Comparison of ENCODE assay signal across 9 cellular contexts in the genomic region with DNA sequence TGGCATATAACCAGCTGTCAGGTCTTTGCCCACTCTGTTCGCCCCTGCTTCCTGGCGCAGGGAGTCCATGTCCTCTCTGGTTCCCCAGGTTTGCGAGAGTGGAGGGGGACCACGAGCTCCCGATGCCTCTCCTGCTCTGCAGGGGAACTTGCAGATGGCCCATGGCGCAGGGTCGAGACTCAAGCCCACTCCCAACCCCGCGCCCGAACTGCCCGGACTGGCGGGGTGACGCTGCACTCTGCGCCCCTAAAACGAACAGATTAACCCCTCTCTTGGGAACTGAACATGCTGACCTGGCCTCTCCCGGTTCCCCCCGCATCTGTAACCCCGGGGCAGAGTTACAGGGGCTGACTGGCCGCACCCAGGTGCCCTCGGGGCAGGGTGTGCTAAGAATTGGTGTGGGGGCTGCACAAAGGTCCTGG. TPM values are rescaled to one million over a fixed set of nuclear protein-coding genes. Genes with fewer than 3 reads are reported as not detected.
DNase-seq lines count a peak whose midpoint lies in the region; ATAC-seq, FAIRE-seq and TF ChIP-seq lines count a peak whose summit lies in the region.
"Had no signal": no experiment of that assay in that cellular context is flagged by ENCODE, and none has a peak within 500 bp of the region (broad histone marks: within the 10 kb centered on the region; RNA-seq: fewer than 3 reads in every experiment).

No MANE protein-coding gene starts in this region.

- TF ChIP-seq EP300 in HepG2 (IDR thresholded peaks at IDR 0.05; ENCODE audit: low read depth in 2 of 2, low read length in 2 of 2): no peak
- TF ChIP-seq EP300 in HepG2 (CRISPR knock-in tag; IDR thresholded peaks at IDR 0.05; ENCODE audit: borderline replicate concordance): no peak
- TF ChIP-seq EP300 in tibial nerve (IDR thresholded peaks at IDR 0.05): no peak

- H3K4me3 ChIP-seq in HepG2 (replicated peaks in 1 of 3; ENCODE audit: insufficient read depth in 1 of 3, low read depth in 2 of 3, low read length in 3 of 3) (peak overlapping the region; percentile 85 to 97 (median 89)), tibial nerve (peak overlapping the region; percentile 58 to 98 (median 90))

- H4K20me1 ChIP-seq in HepG2 (ENCODE audit: insufficient read depth, low read length): no peaks in the 10 kb centered on the region

- H3K4me1 ChIP-seq in HepG2 (ENCODE audit: insufficient read depth, low read length) (peaks cover 59% of the 10 kb centered on the region), tibial nerve (peaks cover 0 to 40% (median 21%) of the 10 kb centered on the region in 4 donors)

- CTCF ChIA-PET in HepG2 (lab: Yijun Ruan, JAX; ENCODE audit: low intra/inter-chr PET ratio, low total read pairs): no interaction called here

- TF ChIP-seq RAD21 in HepG2 (CRISPR knock-in tag; IDR thresholded peaks at IDR 0.05): no peak

- H3K27me3 ChIP-seq in HepG2 (ENCODE audit: control insufficient read depth in 1 of 2, insufficient read depth in 2 of 2, low read length in 2 of 2) (no peaks in the 10 kb centered on the region; a peak in 1 of 5 replicates), tibial nerve (no peaks in the 10 kb centered on the region)

- no peak overlapping the region for H3K27ac ChIP-seq in HepG2 (ENCODE audit: extremely low read length, insufficient read depth, low read length)
- H3K27ac ChIP-seq in tibial nerve: peak overlapping the region in 3 of 4 donors; percentile 71 to 76 (median 72)

- H3K36me3 ChIP-seq in HepG2 (replicated peaks in 1 of 2; ENCODE audit: control insufficient read depth in 1 of 2, insufficient read depth in 2 of 2, low read length in 2 of 2): peaks cover 4 to 7% of the 10 kb centered on the region in 2 experiments; a peak in 4 of 5 replicates
- peaks cover 0 to 9% (median 0%) of the 10 kb centered on the region in 3 donors for H3K36me3 ChIP-seq in tibial nerve

- in situ Hi-C loops in HepG2 (cut with HindIII; ENCODE audit: extremely low pct_ligation_motif_present, low pct_unique_long_range_greater_than_20kb): no loop called here

- peaks cover 33% of the 10 kb centered on the region for H3K4me1 Mint-ChIP-seq in activated T-cell treated with anti-CD3 and anti-CD28 coated beads, Interleukin-2, amount 50 U/mL, for 72 hours (ENCODE audit: low read depth)
- H3K4me1 Mint-ChIP-seq in activated naive CD8-positive, alpha-beta T cell treated with anti-CD3 and anti-CD28 coated beads, Interleukin-2, amount 10 ng/mL, durations not matched to agents 7 days and 5 days: peaks cover 23% of the 10 kb centered on the region

- peak; percentile 1 to 2 for ATAC-seq in activated T-cell treated with anti-CD3 and anti-CD28 coated beads, Interleukin-2, amount 50 U/mL, for 72 hours (replicated peaks in 1 of 2)
- no peak for ATAC-seq in activated naive CD8-positive, alpha-beta T cell treated with anti-CD3 and anti-CD28 coated beads, Interleukin-2, amount 10 ng/mL, durations not matched to agents 7 days and 5 days (ENCODE audit: low read depth)
- ATAC-seq in HepG2 (peak; percentile 3; the same call in 2 of the 3 replicates), HG02571 (IDR thresholded peaks at IDR 0.05; ENCODE audit: unreplicated experiment) (no peak)

- peak overlapping the region; percentile 89 for H3K4me2 ChIP-seq in HepG2 (ENCODE audit: low read depth, low read length)

- H3K27me3 Mint-ChIP-seq in activated T-cell treated with anti-CD3 and anti-CD28 coated beads, Interleukin-2, amount 50 U/mL, for 72 hours (ENCODE audit: low read depth): no peaks in the 10 kb centered on the region
- H3K27me3 Mint-ChIP-seq in activated naive CD8-positive, alpha-beta T cell treated with anti-CD3 and anti-CD28 coated beads, Interleukin-2, amount 10 ng/mL, durations not matched to agents 7 days and 5 days: no peaks in the 10 kb centered on the region

- FAIRE-seq in HepG2 (lab: Jason Lieb, UNC): no peak
- FAIRE-seq: G401.6 had no signal

- 33% methylated on average over 8 of the region's 20 CpGs for WGBS in HepG2 (ENCODE audit: low lambda C conversion rate)
- WGBS in tibial nerve, 2 donors: 3 to 7% methylated on average over 20 of the region's 20 CpGs

- peaks cover 0 to 2% of the 10 kb centered on the region in 2 donors for H3K36me3 Mint-ChIP-seq in activated T-cell treated with anti-CD3 and anti-CD28 coated beads, Interleukin-2, amount 50 U/mL, for 72 hours (ENCODE audit: insufficient read depth in 2 of 2)
- no peaks in the 10 kb centered on the region for H3K36me3 Mint-ChIP-seq in activated naive CD8-positive, alpha-beta T cell treated with anti-CD3 and anti-CD28 coated beads, Interleukin-2, amount 10 ng/mL, durations not matched to agents 7 days and 5 days

- H3K9me3 Mint-ChIP-seq in activated T-cell treated with anti-CD3 and anti-CD28 coated beads, Interleukin-2, amount 50 U/mL, for 72 hours: no peaks in the 10 kb centered on the region
- no peaks in the 10 kb centered on the region for H3K9me3 Mint-ChIP-seq in activated naive CD8-positive, alpha-beta T cell treated with anti-CD3 and anti-CD28 coated beads, Interleukin-2, amount 10 ng/mL, durations not matched to agents 7 days and 5 days

- H2AFZ ChIP-seq in HepG2 (ENCODE audit: low read length): peak overlapping the region; percentile 46

- peak overlapping the region; percentile 99 for H3K4me3 Mint-ChIP-seq in activated T-cell treated with anti-CD3 and anti-CD28 coated beads, Interleukin-2, amount 50 U/mL, for 72 hours
- peak overlapping the region; percentile 91 for H3K4me3 Mint-ChIP-seq in activated naive CD8-positive, alpha-beta T cell treated with anti-CD3 and anti-CD28 coated beads, Interleukin-2, amount 10 ng/mL, durations not matched to agents 7 days and 5 days

- H3K79me2 ChIP-seq in HepG2 (ENCODE audit: insufficient read depth, low read length): no peaks in the 10 kb centered on the region

- H3K9me3 ChIP-seq in HepG2 (ENCODE audit: low read length) (no peaks in the 10 kb centered on the region), tibial nerve (no peaks in the 10 kb centered on the region)

- peak overlapping the region; percentile 72 for H3K9ac ChIP-seq in HepG2 (ENCODE audit: insufficient read depth, low read depth, low read length)

- no peak for DNase-seq in activated T-cell treated with anti-CD3 and anti-CD28 coated beads, Interleukin-2, amount 50 U/mL, for 72 hours
- DNase-seq in activated T-cell treated with anti-CD3 and anti-CD28 coated beads, Interleukin-2, amount 50 U/mL, for 1 hour: no peak
- no peak for DNase-seq in activated naive CD8-positive, alpha-beta T cell treated with anti-CD3 and anti-CD28 coated beads, Interleukin-2, amount 10 ng/mL, durations not matched to agents 7 days and 5 days
- no peak for DNase-seq in HepG2 (ENCODE audit: low spot score)
- no peak for DNase-seq in tibial nerve (ENCODE audit: low spot score in 2 of 2)
- no peak for DNase-seq in activated CD4-positive, CD25-positive, alpha-beta regulatory T cell (lab: John Stamatoyannopoulos, UW)
- DNase-seq in AG08396 (ENCODE audit: low spot score): no peak

- no peak for TF ChIP-seq POLR2A in HepG2 (IDR thresholded peaks at IDR 0.05; ENCODE audit: insufficient read depth in 1 of 2, low read depth in 2 of 2, low read length in 2 of 2)
- TF ChIP-seq POLR2A in tibial nerve (IDR thresholded peaks at IDR 0.05): no peak

- no TSS peak for BruUV-seq in HepG2 (replicated peaks; lab: Mats Ljungman, UMichigan)

- POLR2A ChIA-PET in activated naive CD8-positive, alpha-beta T cell treated with anti-CD3 and anti-CD28 coated beads, Interleukin-2, amount 10 ng/mL, durations not matched to agents 7 days and 5 days (lab: Charles Lee): interaction anchor here (0.6 to 3.2 kb wide), 11 partner anchors 8 to 1246 kb away, joined by 3 to 14 read pairs (median 3); a partner anchor contains a TSS
- POLR2A ChIA-PET in HepG2 (lab: Yijun Ruan, JAX): interaction anchor here (0.5 to 2.9 kb wide), 10 partner anchors 8 to 161 kb away, joined by 3 to 23 read pairs (median 6); a partner anchor contains a TSS

- intact Hi-C loops in HepG2 (cut with micrococcal nuclease; ENCODE audit: unreplicated experiment): no loop called here

- H3K27ac Mint-ChIP-seq in activated T-cell treated with anti-CD3 and anti-CD28 coated beads, Interleukin-2, amount 50 U/mL, for 72 hours: peak overlapping the region; percentile 77
- H3K27ac Mint-ChIP-seq in activated naive CD8-positive, alpha-beta T cell treated with anti-CD3 and anti-CD28 coated beads, Interleukin-2, amount 10 ng/mL, durations not matched to agents 7 days and 5 days: peak overlapping the region; percentile 82

- TF ChIP-seq CTCF in HepG2 (CRISPR knock-in tag; IDR thresholded peaks at IDR 0.05) (no peak), tibial nerve (IDR thresholded peaks at IDR 0.05) (no peak)

RNA-seq across cellular contexts. Expression of a gene that starts 0.7 kb away (rescaled TPM):
- 1 to 10 TPM; 6.1 to 7.6 TPM for total RNA-seq in activated T-cell treated with anti-CD3 and anti-CD28 coated beads, Interleukin-2, amount 50 U/mL, for 72 hours
- total RNA-seq in activated naive CD8-positive, alpha-beta T cell treated with anti-CD3 and anti-CD28 coated beads, Interleukin-2, amount 10 ng/mL, durations not matched to agents 7 days and 5 days: 10 to 100 TPM; 10.8 to 12.5 TPM
- 9.9 and 14.4 TPM in 2 replicates for total RNA-seq in HepG2 (2016; rRNA removed; fragmentation: Illumina TruSeq; extraction: Trizol)
- total RNA-seq in HepG2 (2016; cell fraction: cytosol; rRNA removed; fragmentation: Illumina TruSeq; extraction: Trizol; ENCODE audit: low read depth): 1.6 and 1.9 TPM in 2 replicates
- 8.0 and 15.5 TPM in 2 replicates for total RNA-seq in HepG2 (2016; cell fraction: insoluble cytoplasmic fraction; rRNA removed; fragmentation: Illumina TruSeq; extraction: Trizol)
- 4.8 and 5.1 TPM in 2 replicates for total RNA-seq in HepG2 (2016; cell fraction: membrane; rRNA removed; fragmentation: Illumina TruSeq; extraction: Trizol)
- total RNA-seq in HepG2 (2016; cell fraction: nucleus; rRNA removed; fragmentation: Illumina TruSeq; extraction: Trizol): 16.6 and 20.9 TPM in 2 replicates
- 23.7 and 30.2 TPM in 2 replicates for polyA plus RNA-seq in HepG2 (2011; rRNA removed)
- polyA plus RNA-seq in HepG2 (2011; cell fraction: cytosol; rRNA removed): 18.0 and 24.3 TPM in 2 replicates
- 25.8 and 28.3 TPM in 2 replicates for polyA plus RNA-seq in HepG2 (2011; cell fraction: nucleus; rRNA removed)
- 14.5 and 15.3 TPM in 2 replicates for polyA plus RNA-seq in HepG2 (2012)
- 1.2 and 1.8 TPM in 2 replicates for polyA plus RNA-seq in HepG2 (2016; cell fraction: cytosol; fragmentation: Illumina TruSeq; extraction: Trizol; ENCODE audit: low read depth)
- polyA plus RNA-seq in HepG2 (2016; cell fraction: insoluble cytoplasmic fraction; fragmentation: Illumina TruSeq; extraction: Trizol; ENCODE audit: low read depth): 8.4 and 8.8 TPM in 2 replicates
- 2.6 and 3.5 TPM in 2 replicates for polyA plus RNA-seq in HepG2 (2016; cell fraction: membrane; fragmentation: Illumina TruSeq; extraction: Trizol; ENCODE audit: low read depth)
- 29.5 and 29.9 TPM in 2 replicates for polyA plus RNA-seq in HepG2 (2016; cell fraction: nucleus; fragmentation: Illumina TruSeq; extraction: Trizol; ENCODE audit: insufficient read depth, low read depth)
- 18.7 and 48.3 TPM in 2 replicates for polyA minus RNA-seq in HepG2 (2011; rRNA and poly(A)+ RNA removed; ENCODE audit: low replicate concordance)
- polyA minus RNA-seq in HepG2 (2011; cell fraction: cytosol; rRNA and poly(A)+ RNA removed): 13.9 and 15.8 TPM in 2 replicates
- polyA minus RNA-seq in HepG2 (2011; cell fraction: nucleus; rRNA and poly(A)+ RNA removed): 5.9 and 8.5 TPM in 2 replicates
- total RNA-seq in tibial nerve: 10 to 100 TPM; 26.0 to 51.3 (median 30.2) TPM

RNA-seq across cellular contexts. Expression of a gene that starts 8.6 kb away (rescaled TPM):
- under 1 TPM; 0.31 to 0.63 TPM for total RNA-seq in activated T-cell treated with anti-CD3 and anti-CD28 coated beads, Interleukin-2, amount 50 U/mL, for 72 hours
- under 1 TPM in 1 of 2 experiments, not detected in 1; 0.86 TPM for total RNA-seq in activated naive CD8-positive, alpha-beta T cell treated with anti-CD3 and anti-CD28 coated beads, Interleukin-2, amount 10 ng/mL, durations not matched to agents 7 days and 5 days
- total RNA-seq in HepG2 (2016; rRNA removed; fragmentation: Illumina TruSeq; extraction: Trizol) (17.1 and 21.1 TPM in 2 replicates), tibial nerve (1 to 10 TPM in 2 of 4 donors, under 1 TPM in 2; 0.42 to 2.4 (median 1.2) TPM)
- total RNA-seq in HepG2 (2016; cell fraction: cytosol; rRNA removed; fragmentation: Illumina TruSeq; extraction: Trizol; ENCODE audit: low read depth): 6.8 and 7.6 TPM in 2 replicates
- 14.0 and 20.2 TPM in 2 replicates for total RNA-seq in HepG2 (2016; cell fraction: insoluble cytoplasmic fraction; rRNA removed; fragmentation: Illumina TruSeq; extraction: Trizol)
- 8.4 and 9.8 TPM in 2 replicates for total RNA-seq in HepG2 (2016; cell fraction: membrane; rRNA removed; fragmentation: Illumina TruSeq; extraction: Trizol)
- total RNA-seq in HepG2 (2016; cell fraction: nucleus; rRNA removed; fragmentation: Illumina TruSeq; extraction: Trizol): 30.8 and 33.0 TPM in 2 replicates
- 32.4 and 36.3 TPM in 2 replicates for polyA plus RNA-seq in HepG2 (2011; rRNA removed)
- polyA plus RNA-seq in HepG2 (2011; cell fraction: cytosol; rRNA removed): 15.3 and 21.4 TPM in 2 replicates
- polyA plus RNA-seq in HepG2 (2011; cell fraction: nucleus; rRNA removed): 149 and 178 TPM in 2 replicates
- 22.9 and 25.0 TPM in 2 replicates for polyA plus RNA-seq in HepG2 (2012)
- 1.9 and 2.0 TPM in 2 replicates for polyA plus RNA-seq in HepG2 (2016; cell fraction: cytosol; fragmentation: Illumina TruSeq; extraction: Trizol; ENCODE audit: low read depth)
- polyA plus RNA-seq in HepG2 (2016; cell fraction: insoluble cytoplasmic fraction; fragmentation: Illumina TruSeq; extraction: Trizol; ENCODE audit: low read depth): 20.9 and 25.3 TPM in 2 replicates
- polyA plus RNA-seq in HepG2 (2016; cell fraction: membrane; fragmentation: Illumina TruSeq; extraction: Trizol; ENCODE audit: low read depth): 6.3 and 6.7 TPM in 2 replicates
- 75.9 and 77.2 TPM in 2 replicates for polyA plus RNA-seq in HepG2 (2016; cell fraction: nucleus; fragmentation: Illumina TruSeq; extraction: Trizol; ENCODE audit: insufficient read depth, low read depth)
- polyA minus RNA-seq in HepG2 (2011; rRNA and poly(A)+ RNA removed; ENCODE audit: low replicate concordance): 91.8 and 102 TPM in 2 replicates
- 22.4 and 22.8 TPM in 2 replicates for polyA minus RNA-seq in HepG2 (2011; cell fraction: cytosol; rRNA and poly(A)+ RNA removed)
- 79.8 and 79.9 TPM in 2 replicates for polyA minus RNA-seq in HepG2 (2011; cell fraction: nucleus; rRNA and poly(A)+ RNA removed)

RNA-seq across cellular contexts. Expression of a gene that starts 19.8 kb away (rescaled TPM):
- 100 to 1,000 TPM in 1 of 2 donors, 10 to 100 TPM in 1; 99.8 to 131 TPM for total RNA-seq in activated T-cell treated with anti-CD3 and anti-CD28 coated beads, Interleukin-2, amount 50 U/mL, for 72 hours
- total RNA-seq in activated naive CD8-positive, alpha-beta T cell treated with anti-CD3 and anti-CD28 coated beads, Interleukin-2, amount 10 ng/mL, durations not matched to agents 7 days and 5 days: 100 to 1,000 TPM; 110 to 113 TPM
- total RNA-seq in HepG2 (2016; rRNA removed; fragmentation: Illumina TruSeq; extraction: Trizol) (25.4 and 35.8 TPM in 2 replicates), tibial nerve (100 to 1,000 TPM; 129 to 202 (median 181) TPM)
- 116 and 121 TPM in 2 replicates for total RNA-seq in HepG2 (2016; cell fraction: cytosol; rRNA removed; fragmentation: Illumina TruSeq; extraction: Trizol; ENCODE audit: low read depth)
- 25.1 and 35.3 TPM in 2 replicates for total RNA-seq in HepG2 (2016; cell fraction: insoluble cytoplasmic fraction; rRNA removed; fragmentation: Illumina TruSeq; extraction: Trizol)
- total RNA-seq in HepG2 (2016; cell fraction: membrane; rRNA removed; fragmentation: Illumina TruSeq; extraction: Trizol): 38.4 and 41.5 TPM in 2 replicates
- total RNA-seq in HepG2 (2016; cell fraction: nucleus; rRNA removed; fragmentation: Illumina TruSeq; extraction: Trizol): 53.5 and 62.4 TPM in 2 replicates
- 67.4 and 70.8 TPM in 2 replicates for polyA plus RNA-seq in HepG2 (2011; rRNA removed)
- polyA plus RNA-seq in HepG2 (2011; cell fraction: cytosol; rRNA removed): 38.1 and 42.5 TPM in 2 replicates
- polyA plus RNA-seq in HepG2 (2011; cell fraction: nucleus; rRNA removed): 195 and 234 TPM in 2 replicates
- 29.8 and 35.6 TPM in 2 replicates for polyA plus RNA-seq in HepG2 (2012)
- 4.5 and 5.9 TPM in 2 replicates for polyA plus RNA-seq in HepG2 (2016; cell fraction: cytosol; fragmentation: Illumina TruSeq; extraction: Trizol; ENCODE audit: low read depth)
- polyA plus RNA-seq in HepG2 (2016; cell fraction: insoluble cytoplasmic fraction; fragmentation: Illumina TruSeq; extraction: Trizol; ENCODE audit: low read depth): 17.5 and 18.7 TPM in 2 replicates
- polyA plus RNA-seq in HepG2 (2016; cell fraction: membrane; fragmentation: Illumina TruSeq; extraction: Trizol; ENCODE audit: low read depth): 8.7 and 9.5 TPM in 2 replicates
- polyA plus RNA-seq in HepG2 (2016; cell fraction: nucleus; fragmentation: Illumina TruSeq; extraction: Trizol; ENCODE audit: insufficient read depth, low read depth): 86.8 and 104 TPM in 2 replicates
- 346 and 374 TPM in 2 replicates for polyA minus RNA-seq in HepG2 (2011; rRNA and poly(A)+ RNA removed; ENCODE audit: low replicate concordance)
- polyA minus RNA-seq in HepG2 (2011; cell fraction: cytosol; rRNA and poly(A)+ RNA removed): 39.3 and 39.6 TPM in 2 replicates
- 114 and 135 TPM in 2 replicates for polyA minus RNA-seq in HepG2 (2011; cell fraction: nucleus; rRNA and poly(A)+ RNA removed)

Comparison
In these comparisons a context has a peak if more than half of its experiments do, and no peak if none do; other contexts are left out.
1. ATAC-seq: peak in activated T-cell treated with anti-CD3 and anti-CD28 coated beads, Interleukin-2, amount 50 U/mL, for 72 hours (2 of 2) and HepG2 (single experiment); none in activated naive CD8-positive, alpha-beta T cell treated with anti-CD3 and anti-CD28 coated beads, Interleukin-2, amount 10 ng/mL, durations not matched to agents 7 days and 5 days (single experiment) and HG02571 (single experiment).